Comparison of ENCODE assay signal across 1 cellular context in the genomic region with DNA sequence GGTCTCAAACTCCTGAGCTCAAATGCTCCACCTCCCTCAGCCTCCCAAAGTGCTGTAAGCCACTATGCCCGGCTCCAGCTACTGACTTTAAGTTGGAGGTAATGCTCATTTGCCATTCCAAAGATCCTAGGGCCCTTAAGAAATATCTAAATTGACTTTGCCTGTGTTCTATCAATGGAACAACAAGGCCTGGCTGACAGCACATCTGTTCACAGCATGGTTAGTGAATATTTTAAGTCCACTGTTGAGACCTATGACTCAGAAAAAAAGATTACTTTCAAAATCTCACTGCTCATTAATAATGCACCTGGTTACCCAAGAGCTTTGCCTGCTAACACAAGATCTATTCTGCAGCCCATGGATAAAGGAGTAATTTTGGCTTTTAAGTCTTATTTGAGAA.
TF ChIP-seq lines count a peak whose summit lies in the region.

No MANE protein-coding gene starts in this region.

TF ChIP-seq in SK-N-SH treated with all-trans-retinoic acid at 6 μM for 48 hours, 23 proteins besides CTCF, POLR2A, EP300 and RAD21:
- TF ChIP-seq, protein P1, sequence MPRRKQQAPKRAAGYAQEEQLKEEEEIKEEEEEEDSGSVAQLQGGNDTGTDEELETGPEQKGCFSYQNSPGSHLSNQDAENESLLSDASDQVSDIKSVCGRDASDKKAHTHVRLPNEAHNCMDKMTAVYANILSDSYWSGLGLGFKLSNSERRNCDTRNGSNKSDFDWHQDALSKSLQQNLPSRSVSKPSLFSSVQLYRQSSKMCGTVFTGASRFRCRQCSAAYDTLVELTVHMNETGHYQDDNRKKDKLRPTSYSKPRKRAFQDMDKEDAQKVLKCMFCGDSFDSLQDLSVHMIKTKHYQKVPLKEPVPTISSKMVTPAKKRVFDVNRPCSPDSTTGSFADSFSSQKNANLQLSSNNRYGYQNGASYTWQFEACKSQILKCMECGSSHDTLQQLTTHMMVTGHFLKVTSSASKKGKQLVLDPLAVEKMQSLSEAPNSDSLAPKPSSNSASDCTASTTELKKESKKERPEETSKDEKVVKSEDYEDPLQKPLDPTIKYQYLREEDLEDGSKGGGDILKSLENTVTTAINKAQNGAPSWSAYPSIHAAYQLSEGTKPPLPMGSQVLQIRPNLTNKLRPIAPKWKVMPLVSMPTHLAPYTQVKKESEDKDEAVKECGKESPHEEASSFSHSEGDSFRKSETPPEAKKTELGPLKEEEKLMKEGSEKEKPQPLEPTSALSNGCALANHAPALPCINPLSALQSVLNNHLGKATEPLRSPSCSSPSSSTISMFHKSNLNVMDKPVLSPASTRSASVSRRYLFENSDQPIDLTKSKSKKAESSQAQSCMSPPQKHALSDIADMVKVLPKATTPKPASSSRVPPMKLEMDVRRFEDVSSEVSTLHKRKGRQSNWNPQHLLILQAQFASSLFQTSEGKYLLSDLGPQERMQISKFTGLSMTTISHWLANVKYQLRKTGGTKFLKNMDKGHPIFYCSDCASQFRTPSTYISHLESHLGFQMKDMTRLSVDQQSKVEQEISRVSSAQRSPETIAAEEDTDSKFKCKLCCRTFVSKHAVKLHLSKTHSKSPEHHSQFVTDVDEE (CRISPR knock-in tag; IDR thresholded peaks at IDR 0.05), result no peak
- TF ChIP-seq CREB5 (CRISPR knock-in tag; IDR thresholded peaks at IDR 0.05; ENCODE audit: low read depth) (no peak), ZNF8 (CRISPR knock-in tag; IDR thresholded peaks at IDR 0.05) (no peak), PATZ1 (CRISPR knock-in tag; IDR thresholded peaks at IDR 0.05; ENCODE audit: borderline replicate concordance) (no peak)
TF ChIP-seq in SK-N-SH treated with all-trans-retinoic acid at 6 μM for 48 hours: peak in this region for 0.
